1 cellular context compared by ENCODE assay signal in genomic region chr1:78577257-78578100, GRCh38.
TF ChIP-seq lines count a peak whose summit lies in the region.

No MANE protein-coding gene starts in this region.

TF ChIP-seq in IMR-90, 13 proteins besides CTCF, POLR2A, EP300 and RAD21:
- TF ChIP-seq CHD1 (IDR thresholded peaks at IDR 0.05; ENCODE audit: low read depth, low read length) (no peak), NFE2L2 (IDR thresholded peaks at IDR 0.05; ENCODE audit: low read depth, low read length) (no peak), ELK1 (IDR thresholded peaks at IDR 0.05; ENCODE audit: borderline replicate concordance, low read depth, low read length) (no peak), MAFK (IDR thresholded peaks at IDR 0.05; ENCODE audit: low read depth, low read length) (no peak), MAZ (IDR thresholded peaks at IDR 0.05; ENCODE audit: borderline replicate concordance, low read depth, low read length) (no peak), SMC3 (IDR thresholded peaks at IDR 0.05; ENCODE audit: low read depth, low read length) (no peak), USF2 (IDR thresholded peaks at IDR 0.05; ENCODE audit: low read depth, low read length) (no peak), MXI1 (IDR thresholded peaks at IDR 0.05; ENCODE audit: borderline replicate concordance, low read depth, low read length) (no peak), FOS (IDR thresholded peaks at IDR 0.05; ENCODE audit: low read depth, low read length) (no peak)
